In genomic region chr2:8761529-8762164, GRCh38 we compare ENCODE assay signal across 8 cellular contexts.
DNase-seq lines count a peak whose midpoint lies in the region; ATAC-seq and TF ChIP-seq lines count a peak whose summit lies in the region.

No MANE protein-coding gene starts in this region.

- POLR2A ChIA-PET in HCT116 (lab: Charles Lee): no interaction called here

- RAD21 ChIA-PET in HCT116 (lab: Charles Lee; ENCODE audit: low non-redundant PET in 1 of 2, low total read pairs in 2 of 2, uncharacterized antibody in 2 of 2, unreplicated experiment in 2 of 2): no interaction called here

- no peak overlapping the region for H3K27ac ChIP-seq in C4-2B
- H3K27ac ChIP-seq in HCT116 (ENCODE audit: low read depth, low read length): no peak overlapping the region
- no peak overlapping the region for H3K27ac ChIP-seq in OCI-LY3 (ENCODE audit: low read length)

- TF ChIP-seq POLR2A in HCT116 (IDR thresholded peaks at IDR 0.05; ENCODE audit: borderline replicate concordance, extremely low read depth, insufficient read depth, insufficient read length): no peak

- DNase-seq in HCT116 (ENCODE audit: low read depth, low spot score): peak; percentile 23
- no peak for DNase-seq in epithelial cell of proximal tubule (ENCODE audit: low read depth)
- DNase-seq in progenitor cell of endocrine pancreas (ENCODE audit: low spot score, unreplicated experiment): no peak
- DNase-seq in left ventricle myocardium superior: no peak

- H3K36me3 ChIP-seq in HCT116 (ENCODE audit: control insufficient read depth in 1 of 2, insufficient read depth in 2 of 2, low read length in 2 of 2): no peaks in the 10 kb centered on the region
- H3K36me3 ChIP-seq in OCI-LY3 (replicated peaks; ENCODE audit: low read depth, low read length): peaks cover 7% of the 10 kb centered on the region

- no peak overlapping the region for H3K27ac Mint-ChIP-seq in progenitor cell of endocrine pancreas

- no peaks in the 10 kb centered on the region; a peak in 1 of 4 replicates for H3K4me1 ChIP-seq in HCT116 (ENCODE audit: control insufficient read depth in 1 of 2, insufficient read depth in 2 of 2, low read length in 2 of 2)
- H3K4me1 ChIP-seq in OCI-LY3 (ENCODE audit: low read length): peaks cover 2% of the 10 kb centered on the region; the same call in 1 of the 2 replicates

- no peaks in the 10 kb centered on the region for H3K4me1 Mint-ChIP-seq in progenitor cell of endocrine pancreas (ENCODE audit: low read depth)

- ATAC-seq in HCT116: no peak
- no peak for ATAC-seq in HG02798 (IDR thresholded peaks at IDR 0.05; ENCODE audit: poor library complexity, unreplicated experiment)
- no peak for ATAC-seq in HG03571 (IDR thresholded peaks at IDR 0.05; ENCODE audit: unreplicated experiment)
- ATAC-seq in left ventricle myocardium superior: no peak

- CTCF ChIA-PET in HCT116 (lab: Charles Lee): interaction anchor here (0.6 to 1.3 kb wide), 7 partner anchors 8 to 1090 kb away, joined by 3 to 6 read pairs (median 4); no protein-coding TSS in a partner anchor

- H3K36me3 Mint-ChIP-seq in progenitor cell of endocrine pancreas (ENCODE audit: insufficient read depth): peaks cover 30% of the 10 kb centered on the region

- H3K27me3 Mint-ChIP-seq in progenitor cell of endocrine pancreas: no peaks in the 10 kb centered on the region

- H3K9me3 Mint-ChIP-seq in progenitor cell of endocrine pancreas (ENCODE audit: low read depth): peaks cover 7% of the 10 kb centered on the region

- H3K9me3 ChIP-seq in HCT116 (ENCODE audit: control insufficient read depth in 1 of 2, insufficient read depth in 1 of 2, low read depth in 1 of 2, low read length in 2 of 2) (no peaks in the 10 kb centered on the region), OCI-LY3 (ENCODE audit: insufficient read depth, low read length) (no peaks in the 10 kb centered on the region)

- H3K4me3 ChIP-seq in HCT116 (replicated peaks in 1 of 2; ENCODE audit: low read depth in 1 of 2, low read length in 2 of 2) (no peak overlapping the region), OCI-LY3 (ENCODE audit: low read length) (no peak overlapping the region), epithelial cell of proximal tubule (ENCODE audit: low read depth, low read length) (no peak overlapping the region)

- H2AFZ ChIP-seq in HCT116 (ENCODE audit: low read depth, low read length, poor library complexity, severe bottlenecking) (no peak overlapping the region), OCI-LY3 (ENCODE audit: low read depth, low read length) (no peak overlapping the region)

- no peaks in the 10 kb centered on the region for H3K27me3 ChIP-seq in HCT116 (ENCODE audit: insufficient read depth, low read length)
- no peaks in the 10 kb centered on the region for H3K27me3 ChIP-seq in OCI-LY3 (ENCODE audit: low read depth, low read length)

- no TSS peak for BruUV-seq in HCT116 (replicated peaks; lab: Mats Ljungman, UMichigan)

- no peak overlapping the region for H3K4me3 Mint-ChIP-seq in progenitor cell of endocrine pancreas (ENCODE audit: low read depth)

- TF ChIP-seq RAD21 in HCT116 (IDR thresholded peaks at IDR 0.05; ENCODE audit: low read depth): peak; percentile 68

- H3K79me2 ChIP-seq in HCT116 (ENCODE audit: insufficient read depth, low read length) (no peaks in the 10 kb centered on the region), OCI-LY3 (ENCODE audit: low read length) (no peaks in the 10 kb centered on the region)

- H3K9ac ChIP-seq in HCT116 (ENCODE audit: low read length) (no peak overlapping the region), OCI-LY3 (ENCODE audit: low read length) (no peak overlapping the region)

- H3K4me2 ChIP-seq in HCT116 (ENCODE audit: low read length): no peak overlapping the region
- H3K4me2 ChIP-seq in OCI-LY3 (ENCODE audit: low read length): no peak overlapping the region

- no peaks in the 10 kb centered on the region for H3K9me2 ChIP-seq in HCT116 (ENCODE audit: insufficient read depth)

- TF ChIP-seq CTCF in C4-2B (conservative IDR thresholded peaks at IDR 0.05) (peak; percentile 66), HCT116 (IDR thresholded peaks at IDR 0.05 in 2 of 3, conservative IDR thresholded peaks at IDR 0.05 in 1 of 3; ENCODE audit: borderline replicate concordance in 1 of 3, insufficient read depth in 1 of 3, low read depth in 2 of 3, low read length in 2 of 3) (peak; percentile 32 to 62 (median 43); a peak in 4 of 6 replicates), OCI-LY3 (IDR thresholded peaks at IDR 0.05; ENCODE audit: low read depth, low read length) (peak; percentile 80), epithelial cell of proximal tubule (conservative IDR thresholded peaks at IDR 0.05; ENCODE audit: low read depth, low read length) (peak; percentile 62), progenitor cell of endocrine pancreas (IDR thresholded peaks at IDR 0.05; ENCODE audit: unreplicated experiment) (peak; percentile 68)

- intact Hi-C loops in HCT116 (cut with micrococcal nuclease): loop anchor here (1.0 to 5.0 kb wide), 4 partner anchors 69 to 1559 kb away; no protein-coding TSS in a partner anchor
- intact Hi-C loops in left ventricle myocardium superior (cut with micrococcal nuclease): no loop called here

- H4K20me1 ChIP-seq in HCT116 (ENCODE audit: insufficient read depth): no peaks in the 10 kb centered on the region
- H4K20me1 ChIP-seq in OCI-LY3 (ENCODE audit: insufficient read depth, low read length): no peaks in the 10 kb centered on the region

TF ChIP-seq in HCT116, 20 proteins besides CTCF, POLR2A, EP300 and RAD21:
- TF ChIP-seq EZH2 (IDR thresholded peaks at IDR 0.05): no peak
- TF ChIP-seq CEBPB (IDR thresholded peaks at IDR 0.05; ENCODE audit: low read depth): no peak
- TF ChIP-seq SP1 (IDR thresholded peaks at IDR 0.05; ENCODE audit: low read depth): no peak
